ENCODE assay signal across 9 cellular contexts in the genomic region with DNA sequence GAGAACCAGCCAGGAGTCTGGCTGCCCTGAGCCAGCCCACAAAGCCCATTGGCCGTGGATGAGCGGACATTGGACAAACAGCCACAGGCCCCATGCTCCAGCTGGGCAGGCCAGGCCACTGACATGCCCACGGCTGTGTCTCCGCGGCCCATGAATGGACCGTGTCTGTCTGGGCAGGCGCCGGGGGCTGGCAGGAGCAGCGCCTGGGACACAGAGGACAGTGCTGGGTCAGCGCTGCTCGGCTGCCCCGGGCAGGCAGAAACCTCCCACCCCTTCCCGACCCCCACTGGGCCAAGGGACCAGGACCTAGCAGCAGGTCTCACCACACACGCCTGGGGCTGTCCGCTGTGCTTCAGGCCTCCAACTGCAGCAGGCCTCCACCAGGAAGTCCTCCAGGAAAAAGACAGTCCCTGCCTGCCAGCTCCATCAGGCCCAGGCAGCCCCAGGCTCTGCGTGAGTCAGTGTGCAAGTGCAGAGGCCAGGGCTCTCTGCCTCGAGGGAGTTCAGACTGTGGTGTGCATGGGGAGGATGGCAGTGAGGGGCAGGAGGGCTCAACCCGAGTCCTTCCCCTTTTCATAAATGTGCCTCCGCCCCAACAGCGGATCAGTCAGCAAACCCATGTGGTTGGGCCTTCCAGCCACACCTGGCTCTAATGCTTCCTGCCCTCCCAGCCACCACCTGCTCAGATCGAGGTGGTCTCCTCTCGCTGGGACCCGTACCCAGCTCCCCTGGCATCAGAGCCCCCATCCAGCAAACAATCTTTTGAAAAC. TPM values are rescaled to one million over a fixed set of nuclear protein-coding genes. Genes with fewer than 3 reads are reported as not detected.
A peak's percentile ranks its signal among the peaks of the same experiment; 100 is the strongest.
DNase-seq lines count a peak whose midpoint lies in the region; ATAC-seq, FAIRE-seq and TF ChIP-seq lines count a peak whose summit lies in the region.
"Had no signal": no experiment of that assay in that cellular context is flagged by ENCODE, and none has a peak within 500 bp of the region (broad histone marks: within the 10 kb centered on the region; RNA-seq: fewer than 3 reads in every experiment).

No MANE protein-coding gene starts in this region.

- H3K9me3 ChIP-seq in MG63 (no peaks in the 10 kb centered on the region), HepG2 (ENCODE audit: low read length) (no peaks in the 10 kb centered on the region)
- H3K9me3 ChIP-seq: prostate gland had no signal

- H3K79me2 ChIP-seq in HepG2 (ENCODE audit: insufficient read depth, low read length): peaks cover 7% of the 10 kb centered on the region

- CTCF ChIA-PET in HepG2 (lab: Yijun Ruan, JAX; ENCODE audit: low intra/inter-chr PET ratio, low total read pairs): no interaction called here
- CTCF ChIA-PET in T-cell (lab: Charles Lee): no interaction called here

- no peak for FAIRE-seq in HepG2 (lab: Jason Lieb, UNC)

- TF ChIP-seq RAD21 in HepG2 (CRISPR knock-in tag; IDR thresholded peaks at IDR 0.05): 0 out of 2 replicates have a peak, but pooled peaks have one; percentile 7

- POLR2A ChIA-PET in HepG2 (lab: Yijun Ruan, JAX): interaction anchor here (1.0 to 34.3 kb wide), 5 partner anchors 5 to 64 kb away, joined by 4 to 1258 read pairs (median 17); a partner anchor contains a TSS
- POLR2A ChIA-PET in T-cell (lab: Charles Lee): no interaction called here

- H3K9ac ChIP-seq in HepG2 (ENCODE audit: insufficient read depth, low read depth, low read length): peak overlapping the region; percentile 73

- H3K36me3 ChIP-seq in MG63 (no peaks in the 10 kb centered on the region), HepG2 (replicated peaks in 1 of 2; ENCODE audit: control insufficient read depth in 1 of 2, insufficient read depth in 2 of 2, low read length in 2 of 2) (no peaks in the 10 kb centered on the region)
- H3K36me3 ChIP-seq: prostate gland had no signal

- peaks cover 0 to 1% (median 1%) of the 10 kb centered on the region in 3 donors for H3K4me1 Mint-ChIP-seq in T-cell

- H3K36me3 Mint-ChIP-seq in T-cell: no peaks in the 10 kb centered on the region

- H3K4me3 Mint-ChIP-seq in T-cell: no peak overlapping the region

- no TSS peak for BruUV-seq in HepG2 (replicated peaks; lab: Mats Ljungman, UMichigan)

- peak overlapping the region; percentile 87 for H3K4me2 ChIP-seq in HepG2 (ENCODE audit: low read depth, low read length)

- no peak; the same call in 1 of the 2 replicates for TF ChIP-seq CTCF in HepG2 (CRISPR knock-in tag; IDR thresholded peaks at IDR 0.05)

- H3K27me3 ChIP-seq in MG63 (no peaks in the 10 kb centered on the region), HepG2 (ENCODE audit: control insufficient read depth in 1 of 2, insufficient read depth in 2 of 2, low read length in 2 of 2) (no peaks in the 10 kb centered on the region)

- H4K20me1 ChIP-seq in HepG2 (ENCODE audit: insufficient read depth, low read length): no peaks in the 10 kb centered on the region

- in situ Hi-C loops in HepG2 (cut with HindIII; ENCODE audit: extremely low pct_ligation_motif_present, low pct_unique_long_range_greater_than_20kb): no loop called here

- peaks cover 99% of the 10 kb centered on the region for H3K4me1 ChIP-seq in HepG2 (ENCODE audit: insufficient read depth, low read length)
- H3K4me1 ChIP-seq: prostate gland had no signal

- ATAC-seq in HepG2 (peak; percentile 21), T-cell (replicated peaks in 1 of 4) (no peak), HG02938 (IDR thresholded peaks at IDR 0.05; ENCODE audit: unreplicated experiment) (no peak)

- TF ChIP-seq POLR2A in HepG2 (IDR thresholded peaks at IDR 0.05; ENCODE audit: insufficient read depth in 1 of 2, low read depth in 2 of 2, low read length in 2 of 2): peak in 1 of 2 experiments; percentile 57; a peak in 1 of 4 replicates

- TF ChIP-seq EP300 in HepG2 (IDR thresholded peaks at IDR 0.05; ENCODE audit: low read depth in 2 of 2, low read length in 2 of 2): no peak
- TF ChIP-seq EP300 in HepG2 (CRISPR knock-in tag; IDR thresholded peaks at IDR 0.05; ENCODE audit: borderline replicate concordance): no peak

- H3K27ac ChIP-seq in HepG2 (ENCODE audit: extremely low read length, insufficient read depth, low read length): peak overlapping the region; percentile 86
- H3K27ac ChIP-seq: prostate gland had no signal

- intact Hi-C loops in HepG2 (cut with micrococcal nuclease; ENCODE audit: unreplicated experiment): loop anchor here (2.0 to 5.0 kb wide), 2 partner anchors 19 to 36 kb away; no protein-coding TSS in a partner anchor

- H3K27me3 Mint-ChIP-seq in T-cell: peaks cover 0 to 8% of the 10 kb centered on the region in 2 donors

- DNase-seq in AG08395 (ENCODE audit: low spot score) (peak; percentile 35), MG63 (peak; percentile 16), astrocyte of the hippocampus (ENCODE audit: low read depth, low spot score) (peak; percentile 59), HepG2 (ENCODE audit: low spot score) (peak; percentile 46), NCI-H774 (lab: John Stamatoyannopoulos, UW) (no peak), T-cell (no peak), COLO668 (lab: John Stamatoyannopoulos, UW; ENCODE audit: unreplicated experiment) (no peak)

- no peaks in the 10 kb centered on the region for H3K9me3 Mint-ChIP-seq in T-cell

- no peak overlapping the region for H2AFZ ChIP-seq in HepG2 (ENCODE audit: low read length)

- no peak overlapping the region for H3K27ac Mint-ChIP-seq in T-cell

- H3K4me3 ChIP-seq in MG63: no peak overlapping the region
- H3K4me3 ChIP-seq in HepG2 (replicated peaks in 1 of 3; ENCODE audit: insufficient read depth in 1 of 3, low read depth in 2 of 3, low read length in 3 of 3): peak overlapping the region; percentile 36 to 67 (median 44); a peak in 5 of 6 replicates
- H3K4me3 ChIP-seq: prostate gland had no signal

- 9% methylated on average over 14 of the region's 23 CpGs for WGBS in HepG2 (ENCODE audit: low lambda C conversion rate)

RNA-seq across cellular contexts. Expression of a gene that starts 17.2 kb away (rescaled TPM):
- 0.07 and 8.9 TPM in 2 replicates for total RNA-seq in MG63 (2014; rRNA removed; shearing (Covaris generic); ENCODE audit: low replicate concordance)
- total RNA-seq in HepG2 (2016; rRNA removed; fragmentation: Illumina TruSeq; extraction: Trizol) (40.2 and 103 TPM in 2 replicates), T-cell (under 1 TPM in 3 of 5 donors, not detected in 2; 0.70 to 0.91 (median 0.90) TPM)
- total RNA-seq in HepG2 (2016; cell fraction: cytosol; rRNA removed; fragmentation: Illumina TruSeq; extraction: Trizol; ENCODE audit: low read depth): 18.3 and 22.4 TPM in 2 replicates
- 38.7 and 106 TPM in 2 replicates for total RNA-seq in HepG2 (2016; cell fraction: insoluble cytoplasmic fraction; rRNA removed; fragmentation: Illumina TruSeq; extraction: Trizol)
- total RNA-seq in HepG2 (2016; cell fraction: membrane; rRNA removed; fragmentation: Illumina TruSeq; extraction: Trizol): 39.4 and 45.4 TPM in 2 replicates
- 114 and 144 TPM in 2 replicates for total RNA-seq in HepG2 (2016; cell fraction: nucleus; rRNA removed; fragmentation: Illumina TruSeq; extraction: Trizol)
- 109 and 159 TPM in 2 replicates for polyA plus RNA-seq in HepG2 (2011; rRNA removed)
- polyA plus RNA-seq in HepG2 (2011; cell fraction: cytosol; rRNA removed): 87.8 and 132 TPM in 2 replicates
- polyA plus RNA-seq in HepG2 (2011; cell fraction: nucleus; rRNA removed): 914 and 1,354 TPM in 2 replicates
- polyA plus RNA-seq in HepG2 (2012): 127 and 140 TPM in 2 replicates
- 6.7 and 7.6 TPM in 2 replicates for polyA plus RNA-seq in HepG2 (2016; cell fraction: cytosol; fragmentation: Illumina TruSeq; extraction: Trizol; ENCODE audit: low read depth)
- polyA plus RNA-seq in HepG2 (2016; cell fraction: insoluble cytoplasmic fraction; fragmentation: Illumina TruSeq; extraction: Trizol; ENCODE audit: low read depth): 36.5 and 42.1 TPM in 2 replicates
- polyA plus RNA-seq in HepG2 (2016; cell fraction: membrane; fragmentation: Illumina TruSeq; extraction: Trizol; ENCODE audit: low read depth): 24.3 and 24.6 TPM in 2 replicates
- polyA plus RNA-seq in HepG2 (2016; cell fraction: nucleus; fragmentation: Illumina TruSeq; extraction: Trizol; ENCODE audit: insufficient read depth, low read depth): 393 and 407 TPM in 2 replicates
- polyA minus RNA-seq in HepG2 (2011; rRNA and poly(A)+ RNA removed; ENCODE audit: low replicate concordance): 7.3 and 222 TPM in 2 replicates
- polyA minus RNA-seq in HepG2 (2011; cell fraction: cytosol; rRNA and poly(A)+ RNA removed): 97.8 and 100 TPM in 2 replicates
- polyA minus RNA-seq in HepG2 (2011; cell fraction: nucleus; rRNA and poly(A)+ RNA removed): 130 and 153 TPM in 2 replicates

RNA-seq across cellular contexts. Expression of a gene that starts 54.6 kb away (rescaled TPM):
- total RNA-seq in MG63 (2014; rRNA removed; shearing (Covaris generic); ENCODE audit: low replicate concordance): 67.1 and 72.9 TPM in 2 replicates
- 21.2 and 35.4 TPM in 2 replicates for total RNA-seq in HepG2 (2016; rRNA removed; fragmentation: Illumina TruSeq; extraction: Trizol)
- 9.8 and 10.0 TPM in 2 replicates for total RNA-seq in HepG2 (2016; cell fraction: cytosol; rRNA removed; fragmentation: Illumina TruSeq; extraction: Trizol; ENCODE audit: low read depth)
- total RNA-seq in HepG2 (2016; cell fraction: insoluble cytoplasmic fraction; rRNA removed; fragmentation: Illumina TruSeq; extraction: Trizol): 23.8 and 32.4 TPM in 2 replicates
- total RNA-seq in HepG2 (2016; cell fraction: membrane; rRNA removed; fragmentation: Illumina TruSeq; extraction: Trizol): 15.9 and 17.1 TPM in 2 replicates
- 24.3 and 29.3 TPM in 2 replicates for total RNA-seq in HepG2 (2016; cell fraction: nucleus; rRNA removed; fragmentation: Illumina TruSeq; extraction: Trizol)
- polyA plus RNA-seq in HepG2 (2011; rRNA removed): 15.7 and 20.3 TPM in 2 replicates
- polyA plus RNA-seq in HepG2 (2011; cell fraction: cytosol; rRNA removed): 8.7 and 16.8 TPM in 2 replicates
- 68.2 and 101 TPM in 2 replicates for polyA plus RNA-seq in HepG2 (2011; cell fraction: nucleus; rRNA removed)
- polyA plus RNA-seq in HepG2 (2012): 16.3 and 27.3 TPM in 2 replicates
- polyA plus RNA-seq in HepG2 (2016; cell fraction: cytosol; fragmentation: Illumina TruSeq; extraction: Trizol; ENCODE audit: low read depth): 5.5 and 6.4 TPM in 2 replicates
- polyA plus RNA-seq in HepG2 (2016; cell fraction: insoluble cytoplasmic fraction; fragmentation: Illumina TruSeq; extraction: Trizol; ENCODE audit: low read depth): 59.5 and 79.8 TPM in 2 replicates
- 10.8 and 13.8 TPM in 2 replicates for polyA plus RNA-seq in HepG2 (2016; cell fraction: membrane; fragmentation: Illumina TruSeq; extraction: Trizol; ENCODE audit: low read depth)
- polyA plus RNA-seq in HepG2 (2016; cell fraction: nucleus; fragmentation: Illumina TruSeq; extraction: Trizol; ENCODE audit: insufficient read depth, low read depth): 133 and 138 TPM in 2 replicates
- polyA minus RNA-seq in HepG2 (2011; rRNA and poly(A)+ RNA removed; ENCODE audit: low replicate concordance): 12.7 and 22.2 TPM in 2 replicates
- 7.4 and 8.9 TPM in 2 replicates for polyA minus RNA-seq in HepG2 (2011; cell fraction: cytosol; rRNA and poly(A)+ RNA removed)
- 10.9 and 13.8 TPM in 2 replicates for polyA minus RNA-seq in HepG2 (2011; cell fraction: nucleus; rRNA and poly(A)+ RNA removed)
- 100 to 1,000 TPM; 100 to 138 (median 127) TPM for total RNA-seq in T-cell

RNA-seq across cellular contexts. Expression of a gene that starts 54.8 kb away (rescaled TPM):
- 11.2 and 15.7 TPM in 2 replicates for total RNA-seq in MG63 (2014; rRNA removed; shearing (Covaris generic); ENCODE audit: low replicate concordance)
- 15.5 and 25.8 TPM in 2 replicates for total RNA-seq in HepG2 (2016; rRNA removed; fragmentation: Illumina TruSeq; extraction: Trizol)
- total RNA-seq in HepG2 (2016; cell fraction: cytosol; rRNA removed; fragmentation: Illumina TruSeq; extraction: Trizol; ENCODE audit: low read depth): 9.2 and 12.7 TPM in 2 replicates
- total RNA-seq in HepG2 (2016; cell fraction: insoluble cytoplasmic fraction; rRNA removed; fragmentation: Illumina TruSeq; extraction: Trizol): 14.4 and 26.2 TPM in 2 replicates
- 28.5 and 34.5 TPM in 2 replicates for total RNA-seq in HepG2 (2016; cell fraction: membrane; rRNA removed; fragmentation: Illumina TruSeq; extraction: Trizol)
- total RNA-seq in HepG2 (2016; cell fraction: nucleus; rRNA removed; fragmentation: Illumina TruSeq; extraction: Trizol): 20.4 and 23.0 TPM in 2 replicates
- 19.0 and 36.1 TPM in 2 replicates for polyA plus RNA-seq in HepG2 (2011; rRNA removed)
- 18.9 and 32.3 TPM in 2 replicates for polyA plus RNA-seq in HepG2 (2011; cell fraction: cytosol; rRNA removed)
- 79.1 and 84.6 TPM in 2 replicates for polyA plus RNA-seq in HepG2 (2011; cell fraction: nucleus; rRNA removed)
- 16.1 and 20.7 TPM in 2 replicates for polyA plus RNA-seq in HepG2 (2012)
- 9.4 and 10.4 TPM in 2 replicates for polyA plus RNA-seq in HepG2 (2016; cell fraction: cytosol; fragmentation: Illumina TruSeq; extraction: Trizol; ENCODE audit: low read depth)
- 14.1 and 16.2 TPM in 2 replicates for polyA plus RNA-seq in HepG2 (2016; cell fraction: insoluble cytoplasmic fraction; fragmentation: Illumina TruSeq; extraction: Trizol; ENCODE audit: low read depth)
- polyA plus RNA-seq in HepG2 (2016; cell fraction: membrane; fragmentation: Illumina TruSeq; extraction: Trizol; ENCODE audit: low read depth): 21.6 and 23.3 TPM in 2 replicates
- polyA plus RNA-seq in HepG2 (2016; cell fraction: nucleus; fragmentation: Illumina TruSeq; extraction: Trizol; ENCODE audit: insufficient read depth, low read depth): 36.1 and 41.5 TPM in 2 replicates
- polyA minus RNA-seq in HepG2 (2011; rRNA and poly(A)+ RNA removed; ENCODE audit: low replicate concordance): 7.1 and 61.3 TPM in 2 replicates
- polyA minus RNA-seq in HepG2 (2011; cell fraction: cytosol; rRNA and poly(A)+ RNA removed): 18.8 and 21.5 TPM in 2 replicates
- polyA minus RNA-seq in HepG2 (2011; cell fraction: nucleus; rRNA and poly(A)+ RNA removed): 6.4 and 8.5 TPM in 2 replicates
- total RNA-seq in T-cell: 10 to 100 TPM; 22.9 to 49.4 (median 46.3) TPM

Comparison
In these comparisons a context has a peak if more than half of its experiments do, and no peak if none do; other contexts are left out.
1. DNase-seq: peak in AG08395 (single experiment), MG63 (single experiment), astrocyte of the hippocampus (single experiment) and HepG2 (single experiment); none in NCI-H774 (single experiment), T-cell (0 of 34) and COLO668 (single experiment).